Comparison of ENCODE assay signal across 11 cellular contexts in genomic region chr22:27668828-27669797, GRCh38.
DNase-seq lines count a peak whose midpoint lies in the region; ATAC-seq, FAIRE-seq and TF ChIP-seq lines count a peak whose summit lies in the region.
"Had no signal": no experiment of that assay in that cellular context is flagged by ENCODE, and none has a peak within 500 bp of the region (broad histone marks: within the 10 kb centered on the region; RNA-seq: fewer than 3 reads in every experiment).

No MANE protein-coding gene starts in this region.

- H2BK120ac ChIP-seq in H1 (replicated peaks; ENCODE audit: low read depth, low read length) = no peak overlapping the region

- no peaks in the 10 kb centered on the region; the same call in 1 of the 2 replicates for H3K23me2 ChIP-seq in H1 (ENCODE audit: low read depth, low read length)

- WGBS in H1 (ENCODE audit: extremely low coverage in 1 of 2, insufficient coverage in 1 of 2, insufficient read length in 1 of 2, insufficient replicate concordance in 2 of 2, low coverage in 1 of 2, low lambda C conversion rate in 2 of 2, missing lambda C conversion rate in 1 of 2), 2 experiments = 89% methylated on average over 7 of the region's 7 CpGs; no CpG with 5 or more reads in 1 of the 2 experiments

- no peaks in the 10 kb centered on the region for H3K27me3 ChIP-seq in H1 (replicated peaks in 1 of 4; ENCODE audit: control insufficient read depth in 3 of 4, extremely low read depth in 1 of 4, insufficient read depth in 3 of 4, low read length in 3 of 4)

- H3K9me3 Mint-ChIP-seq in nephron = peaks cover 2% of the 10 kb centered on the region
- peaks cover 3% of the 10 kb centered on the region for H3K9me3 Mint-ChIP-seq in activated CD4-positive, alpha-beta T cell treated with anti-CD3 and anti-CD28 coated beads, Interleukin-2, amount 10 ng/mL, durations not matched to agents 24 days and 14 days

- no peaks in the 10 kb centered on the region for H3K79me2 ChIP-seq in H1 (ENCODE audit: control insufficient read depth in 1 of 2, insufficient read depth in 2 of 2, low read length in 2 of 2)

- H3K9me3 ChIP-seq in H1 (ENCODE audit: insufficient read depth in 2 of 2, low read depth in 1 of 2, low read length in 1 of 2) = peaks cover 0 to 5% of the 10 kb centered on the region in 2 experiments; a peak in 2 of 4 replicates

- H3K27ac Mint-ChIP-seq in nephron = peak overlapping the region; percentile 68 to 79 (median 73)
- no peak overlapping the region for H3K27ac Mint-ChIP-seq in activated CD4-positive, alpha-beta T cell treated with anti-CD3 and anti-CD28 coated beads, Interleukin-2, amount 10 ng/mL, durations not matched to agents 24 days and 14 days
- H3K27ac Mint-ChIP-seq: activated T-cell treated with anti-CD3 and anti-CD28 coated beads, Interleukin-2, amount 50 U/mL, for 72 hours; IgD-negative memory B cell; memory B cell had no signal

- peak overlapping the region; percentile 84 for H3K18ac ChIP-seq in H1 (ENCODE audit: extremely low read depth, low read length)

- CTCF ChIA-PET in H1 (lab: Charles Lee; ENCODE audit: partially characterized antibody) = interaction anchor here (1.0 to 9.5 kb wide), 8 partner anchors 10 to 230 kb away, joined by 3 to 57 read pairs (median 4); no protein-coding TSS in a partner anchor

- no peak overlapping the region for H3K4me2 ChIP-seq in H1 (ENCODE audit: insufficient read depth in 1 of 2, low read depth in 2 of 2, low read length in 2 of 2)

- no peak for TF ChIP-seq EP300 in H1 (IDR thresholded peaks at IDR 0.05; ENCODE audit: borderline replicate concordance in 1 of 2, low read depth in 2 of 2, low read length in 2 of 2)

- peaks cover 21% of the 10 kb centered on the region for H3K27me3 Mint-ChIP-seq in nephron (ENCODE audit: low read depth)
- H3K27me3 Mint-ChIP-seq in activated CD4-positive, alpha-beta T cell treated with anti-CD3 and anti-CD28 coated beads, Interleukin-2, amount 10 ng/mL, durations not matched to agents 24 days and 14 days = no peaks in the 10 kb centered on the region

- H2AFZ ChIP-seq in H1 (ENCODE audit: low read length) = no peak overlapping the region

- ATAC-seq in GM18498 (IDR thresholded peaks at IDR 0.05; ENCODE audit: unreplicated experiment) (no peak), HG03520 (IDR thresholded peaks at IDR 0.05; ENCODE audit: unreplicated experiment) (no peak)
- ATAC-seq: activated T-cell treated with anti-CD3 and anti-CD28 coated beads, Interleukin-2, amount 50 U/mL, for 72 hours had no signal

- DNase-seq in DMS 273 treated with DMSO at 0.1 percent for 48 hours (lab: John Stamatoyannopoulos, UW) (peak; percentile 59), NCI-H82 treated with DMSO at 0.1 percent for 48 hours (lab: John Stamatoyannopoulos, UW; ENCODE audit: unreplicated experiment) (peak; percentile 61), H1 (ENCODE audit: low read depth in 1 of 2, low spot score in 2 of 2) (no peak)
- DNase-seq in activated CD4-positive, alpha-beta T cell treated with anti-CD3 and anti-CD28 coated beads, Interleukin-2, amount 10 ng/mL, durations not matched to agents 24 days and 14 days = no peak
- no peak for DNase-seq in stimulated activated CD4-positive, alpha-beta T cell treated with anti-CD3 and anti-CD28 coated beads, Interleukin-2, amount 100 ng/mL, for 24 hours
- DNase-seq: activated T-cell treated with anti-CD3 and anti-CD28 coated beads, Interleukin-2, amount 50 U/mL, for 72 hours had no signal

- H3K4ac ChIP-seq in H1 (replicated peaks; ENCODE audit: insufficient read length, low read depth, low read length) = peak overlapping the region; percentile 46

- no peak for TF ChIP-seq POLR2A in H1 (IDR thresholded peaks at IDR 0.05; ENCODE audit: control extremely low read depth in 1 of 2, low read depth in 2 of 2, low read length in 2 of 2)

- peak overlapping the region; percentile 89 for H2AK5ac ChIP-seq in H1 (ENCODE audit: low read depth, low read length)

- H3K4me1 Mint-ChIP-seq in nephron = peaks cover 58% of the 10 kb centered on the region
- H3K4me1 Mint-ChIP-seq in activated CD4-positive, alpha-beta T cell treated with anti-CD3 and anti-CD28 coated beads, Interleukin-2, amount 10 ng/mL, durations not matched to agents 24 days and 14 days = no peaks in the 10 kb centered on the region
- H3K4me1 Mint-ChIP-seq: memory B cell had no signal

- H3K4me3 Mint-ChIP-seq in nephron = no peak overlapping the region
- no peak overlapping the region for H3K4me3 Mint-ChIP-seq in activated CD4-positive, alpha-beta T cell treated with anti-CD3 and anti-CD28 coated beads, Interleukin-2, amount 10 ng/mL, durations not matched to agents 24 days and 14 days
- H3K4me3 Mint-ChIP-seq: activated T-cell treated with anti-CD3 and anti-CD28 coated beads, Interleukin-2, amount 50 U/mL, for 72 hours; memory B cell had no signal

- no peak overlapping the region for H3K23ac ChIP-seq in H1 (ENCODE audit: insufficient read length)

- no peaks in the 10 kb centered on the region; the same call in 1 of the 2 replicates for H3K79me1 ChIP-seq in H1 (ENCODE audit: low read depth, low read length)

- peak overlapping the region; percentile 93; the same call in 1 of the 2 replicates for H2BK5ac ChIP-seq in H1 (ENCODE audit: low read depth, low read length)

- TF ChIP-seq CTCF in H1 (IDR thresholded peaks at IDR 0.05; ENCODE audit: control extremely low read depth in 1 of 3, insufficient read depth in 1 of 3, low read depth in 1 of 3, low read length in 3 of 3) (no peak), nephron (IDR thresholded peaks at IDR 0.05; ENCODE audit: unreplicated experiment in 3 of 3) (no peak)

- no peaks in the 10 kb centered on the region for H3K36me3 ChIP-seq in H1 (ENCODE audit: control insufficient read depth in 2 of 4, insufficient read depth in 4 of 4, low read length in 3 of 4)

- no peak for TF ChIP-seq RAD21 in H1 (IDR thresholded peaks at IDR 0.05 in 1 of 2, conservative IDR thresholded peaks at IDR 0.05 in 1 of 2; ENCODE audit: low read depth in 2 of 2, low read length in 2 of 2)

- H4K20me1 ChIP-seq in H1 (replicated peaks in 1 of 2; ENCODE audit: control insufficient read depth in 1 of 2, insufficient read depth in 2 of 2, low read length in 2 of 2) = peaks cover 0 to 2% of the 10 kb centered on the region in 2 experiments

- H3K4me1 ChIP-seq in H1 (replicated peaks in 1 of 4; ENCODE audit: control insufficient read depth in 3 of 4, insufficient read depth in 4 of 4, low read length in 3 of 4) = peaks cover 8 to 23% (median 17%) of the 10 kb centered on the region in 4 experiments

- POLR2A ChIA-PET in H1 (lab: Charles Lee; ENCODE audit: partially characterized antibody) = interaction anchor here (0.9 to 2.3 kb wide), 7 partner anchors 9 to 233 kb away, joined by 3 to 15 read pairs (median 3); no protein-coding TSS in a partner anchor

- no peak overlapping the region for H4K5ac ChIP-seq in H1 (ENCODE audit: insufficient read length, low read depth, low read length)

- H3K4me3 ChIP-seq in H1 (ENCODE audit: extremely low read depth in 1 of 4, insufficient read depth in 2 of 4, low read depth in 3 of 4, low read length in 4 of 4) = no peak overlapping the region

- no peak overlapping the region for H4K8ac ChIP-seq in H1 (ENCODE audit: extremely low read depth, insufficient read depth, low read length)

- no peak for FAIRE-seq in H1 (lab: Jason Lieb, UNC)

- H2BK20ac ChIP-seq in H1 (ENCODE audit: low read length) = peak overlapping the region; percentile 74

- H3K9ac ChIP-seq in H1 (replicated peaks in 1 of 4; ENCODE audit: extremely low read depth in 1 of 4, low read depth in 3 of 4, low read length in 3 of 4) = no peak overlapping the region; a peak in 1 of 7 replicates

- H4K91ac ChIP-seq in H1 (replicated peaks; ENCODE audit: insufficient read length, low read length) = peak overlapping the region; percentile 90

- H2BK15ac ChIP-seq in H1 (ENCODE audit: low read length) = peak overlapping the region; percentile 22; the same call in 1 of the 2 replicates

- intact Hi-C loops in activated CD4-positive, alpha-beta T cell treated with anti-CD3 and anti-CD28 coated beads, Interleukin-2, amount 10 ng/mL, durations not matched to agents 24 days and 14 days (cut with micrococcal nuclease) = no loop called here

- no peak overlapping the region for H3K14ac ChIP-seq in H1 (ENCODE audit: insufficient read length)

- no peak overlapping the region for H3K56ac ChIP-seq in H1 (replicated peaks; ENCODE audit: insufficient read length, low read depth, low read length)

- peaks cover 7% of the 10 kb centered on the region for H3K36me3 Mint-ChIP-seq in nephron (ENCODE audit: low read depth)
- H3K36me3 Mint-ChIP-seq in activated CD4-positive, alpha-beta T cell treated with anti-CD3 and anti-CD28 coated beads, Interleukin-2, amount 10 ng/mL, durations not matched to agents 24 days and 14 days (ENCODE audit: low read depth) = no peaks in the 10 kb centered on the region
- H3K36me3 Mint-ChIP-seq: IgD-negative memory B cell, memory B cell had no signal

- H3K27ac ChIP-seq in H1 (ENCODE audit: low read depth, low read length) = 0 out of 2 replicates have a peak overlapping the region, but pooled peaks have one; percentile 17

- peak overlapping the region; percentile 93 for H2BK12ac ChIP-seq in H1 (ENCODE audit: low read depth, low read length)

TF ChIP-seq in H1, 55 proteins besides CTCF, POLR2A, EP300 and RAD21:
- TF ChIP-seq BACH1 (IDR thresholded peaks at IDR 0.05; ENCODE audit: low read length) (no peak), KDM1A (IDR thresholded peaks at IDR 0.05; ENCODE audit: borderline replicate concordance, low read length) (peak; percentile 76; the same call in 1 of the 2 replicates), PHF8 (conservative IDR thresholded peaks at IDR 0.05; ENCODE audit: low read depth, low read length) (no peak)

Comparison
In these comparisons a context has a peak if more than half of its experiments do, and no peak if none do; other contexts are left out.
1. DNase-seq: peak in DMS 273 treated with DMSO at 0.1 percent for 48 hours (single experiment) and NCI-H82 treated with DMSO at 0.1 percent for 48 hours (single experiment); none in H1 (0 of 2), activated CD4-positive, alpha-beta T cell treated with anti-CD3 and anti-CD28 coated beads, Interleukin-2, amount 10 ng/mL, durations not matched to agents 24 days and 14 days (single experiment) and stimulated activated CD4-positive, alpha-beta T cell treated with anti-CD3 and anti-CD28 coated beads, Interleukin-2, amount 100 ng/mL, for 24 hours (0 of 2).